24 cellular contexts compared by ENCODE assay signal in the genomic region with DNA sequence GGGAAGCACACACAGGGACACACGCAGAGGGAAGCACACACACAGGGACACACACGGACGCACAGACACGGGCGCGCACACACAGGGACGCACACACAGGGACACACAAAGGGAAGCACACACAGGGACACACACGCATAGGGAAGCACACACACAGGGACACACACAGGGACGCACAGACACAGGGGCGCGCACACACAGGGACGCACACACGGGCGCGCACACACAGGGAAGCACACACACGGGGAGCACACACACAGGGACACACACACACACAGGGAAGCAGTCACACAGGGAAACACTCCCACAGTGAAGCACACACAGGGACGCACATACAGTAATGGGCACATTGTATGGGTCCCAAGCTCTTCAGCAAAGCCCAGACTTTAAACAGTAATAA.
"Had no signal": no experiment of that assay in that cellular context is flagged by ENCODE, and none has a peak within 500 bp of the region (broad histone marks: within the 10 kb centered on the region; RNA-seq: fewer than 3 reads in every experiment).

No MANE protein-coding gene starts in this region.

- H3K27me3 Mint-ChIP-seq: IgD-negative memory B cell had no signal

- H3K27me3 ChIP-seq: SJSA1 had no signal

- H3K27ac ChIP-seq: KMS-11, SJSA1, SK-N-MC had no signal

- H3K4me3 ChIP-seq: K562, SJSA1, SK-N-MC had no signal

- ATAC-seq: HepG2, K562 had no signal

- DNase-seq: Kasumi-1, MM.1S, NCI-H1092 treated with DMSO at 0.1 percent for 48 hours, NCI-H1436, NCI-H187, NCI-H2029, NCI-H2081 treated with DMSO at 0.1 percent for 48 hours, NCI-H2171, NCI-H226, NCI-H446, NCI-H510A, NCI-H524 treated with DMSO at 0.1 percent for 48 hours, NCI-H69, NCI-H774, Right ventricle myocardium superior, RPMI8226, SIG-M5 had no signal

- H3K36me3 Mint-ChIP-seq: IgD-negative memory B cell had no signal

- H3K4me2 ChIP-seq: KMS-11 had no signal

- H3K9me3 ChIP-seq: SJSA1 had no signal

- H3K4me1 ChIP-seq: SJSA1 had no signal

- H3K9ac ChIP-seq: KMS-11 had no signal

- H3K36me3 ChIP-seq: SJSA1 had no signal

- FAIRE-seq: HepG2, K562, RCC 7860 had no signal

- H3K27ac Mint-ChIP-seq: IgD-negative memory B cell had no signal

- H3K4me3 Mint-ChIP-seq: IgD-negative memory B cell had no signal

- H3K4me1 Mint-ChIP-seq: IgD-negative memory B cell had no signal
